In genomic region chr1:183635606-183636333, GRCh38 we compare ENCODE assay signal across 1 cellular context.
A peak's percentile ranks its signal among the peaks of the same experiment; 100 is the strongest.
TF ChIP-seq lines count a peak whose summit lies in the region.

Gene ARPC5, minus strand, starts transcription at chr1:183635783. Its CDS starts 124 bp downstream, at chr1:183635659.

TF ChIP-seq in HepG2, 621 proteins besides CTCF, POLR2A, EP300 and RAD21 (continued from another document and continues in another):
- TF ChIP-seq NFAT5 (CRISPR knock-in tag; IDR thresholded peaks at IDR 0.05) (0 out of 2 replicates have a peak, but pooled peaks have one; percentile 4), RFX3 (CRISPR knock-in tag; IDR thresholded peaks at IDR 0.05) (peak; percentile 76), ZNF33A (CRISPR knock-in tag; IDR thresholded peaks at IDR 0.05; ENCODE audit: borderline replicate concordance) (no peak), RFXAP (CRISPR knock-in tag; IDR thresholded peaks at IDR 0.05; ENCODE audit: borderline replicate concordance) (peak; percentile 56; the same call in 1 of the 2 replicates), NFATC3 (CRISPR knock-in tag; IDR thresholded peaks at IDR 0.05) (no peak; the same call in 1 of the 2 replicates), PBX2 (CRISPR knock-in tag; IDR thresholded peaks at IDR 0.05) (no peak), ZNF224 (CRISPR knock-in tag; IDR thresholded peaks at IDR 0.05) (0 out of 2 replicates have a peak, but pooled peaks have one; percentile 49), ZBTB21 (CRISPR knock-in tag; IDR thresholded peaks at IDR 0.05) (no peak), MLLT10 (CRISPR knock-in tag; IDR thresholded peaks at IDR 0.05) (no peak), ZNF44 (CRISPR knock-in tag; IDR thresholded peaks at IDR 0.05) (no peak), PITX1 (CRISPR knock-in tag; IDR thresholded peaks at IDR 0.05) (peak; percentile 37; the same call in 1 of the 2 replicates), ZNF670 (CRISPR knock-in tag; IDR thresholded peaks at IDR 0.05; ENCODE audit: borderline replicate concordance) (0 out of 2 replicates have a peak, but pooled peaks have one; percentile 9), ZNF101 (CRISPR knock-in tag; IDR thresholded peaks at IDR 0.05; ENCODE audit: borderline replicate concordance, low read depth) (no peak), ZUFSP (CRISPR knock-in tag; IDR thresholded peaks at IDR 0.05; ENCODE audit: borderline replicate concordance) (no peak), SCMH1 (CRISPR knock-in tag; IDR thresholded peaks at IDR 0.05; ENCODE audit: borderline replicate concordance) (no peak), ZXDC (CRISPR knock-in tag; IDR thresholded peaks at IDR 0.05) (0 out of 2 replicates have a peak, but pooled peaks have one; percentile 53), ZEB1 (IDR thresholded peaks at IDR 0.05; ENCODE audit: insufficient replicate concordance, low read depth) (no peak), ZBTB43 (CRISPR knock-in tag; conservative IDR thresholded peaks at IDR 0.05) (no peak), PRPF4 (IDR thresholded peaks at IDR 0.05; ENCODE audit: low read depth, low read length, poor library complexity, severe bottlenecking) (no peak), ZNF34 (CRISPR knock-in tag; IDR thresholded peaks at IDR 0.05; ENCODE audit: borderline replicate concordance) (0 out of 2 replicates have a peak, but pooled peaks have one; percentile 25), ZBTB26 (CRISPR knock-in tag; IDR thresholded peaks at IDR 0.05; ENCODE audit: borderline replicate concordance) (no peak; the same call in 1 of the 2 replicates), MIER3 (CRISPR knock-in tag; IDR thresholded peaks at IDR 0.05; ENCODE audit: borderline replicate concordance) (no peak), SATB2 (CRISPR knock-in tag; IDR thresholded peaks at IDR 0.05) (no peak), DNMT1 (CRISPR knock-in tag; IDR thresholded peaks at IDR 0.05) (no peak), CAMTA2 (CRISPR knock-in tag; IDR thresholded peaks at IDR 0.05; ENCODE audit: borderline replicate concordance) (peak; percentile 66; the same call in 1 of the 2 replicates), ZBTB49 (CRISPR knock-in tag; IDR thresholded peaks at IDR 0.05; ENCODE audit: borderline replicate concordance) (no peak), MYPOP (CRISPR knock-in tag; IDR thresholded peaks at IDR 0.05) (0 out of 2 replicates have a peak, but pooled peaks have one; percentile 39), ISX (CRISPR knock-in tag; conservative IDR thresholded peaks at IDR 0.05) (no peak), SMARCC2 (IDR thresholded peaks at IDR 0.05) (no peak), SYNCRIP (IDR thresholded peaks at IDR 0.05; ENCODE audit: insufficient read depth, low read depth, low read length) (no peak), ZNF382 (CRISPR knock-in tag; IDR thresholded peaks at IDR 0.05; ENCODE audit: borderline replicate concordance) (no peak), ZNF496 (CRISPR knock-in tag; IDR thresholded peaks at IDR 0.05; ENCODE audit: insufficient replicate concordance) (no peak), ZSCAN30 (CRISPR knock-in tag; IDR thresholded peaks at IDR 0.05) (no peak), ZNF451 (CRISPR knock-in tag; IDR thresholded peaks at IDR 0.05) (no peak; the same call in 1 of the 2 replicates), PPARG (CRISPR knock-in tag; conservative IDR thresholded peaks at IDR 0.05) (no peak), ZNF580 (CRISPR knock-in tag; IDR thresholded peaks at IDR 0.05; ENCODE audit: borderline replicate concordance, low read depth) (0 out of 2 replicates have a peak, but pooled peaks have one; percentile 36), ZNF605 (CRISPR knock-in tag; IDR thresholded peaks at IDR 0.05) (peak; percentile 27), LCORL (IDR thresholded peaks at IDR 0.05) (no peak), LCORL (CRISPR knock-in tag; IDR thresholded peaks at IDR 0.05) (no peak), U2AF2 (IDR thresholded peaks at IDR 0.05; ENCODE audit: low read depth, low read length) (no peak), ZNF549 (CRISPR knock-in tag; IDR thresholded peaks at IDR 0.05) (no peak), ZNF841 (CRISPR knock-in tag; IDR thresholded peaks at IDR 0.05; ENCODE audit: borderline replicate concordance) (no peak), NFYB (CRISPR knock-in tag; IDR thresholded peaks at IDR 0.05) (peak; percentile 52), SP4 (CRISPR knock-in tag; IDR thresholded peaks at IDR 0.05) (no peak), RBM22 (optimal IDR thresholded peaks at IDR 0.05; ENCODE audit: low read length) (no peak), ZNF501 (CRISPR knock-in tag; IDR thresholded peaks at IDR 0.05) (peak; percentile 75; the same call in 1 of the 2 replicates), NFE2L1 (CRISPR knock-in tag; IDR thresholded peaks at IDR 0.05; ENCODE audit: borderline replicate concordance) (no peak), HOXA9 (CRISPR knock-in tag; IDR thresholded peaks at IDR 0.05; ENCODE audit: borderline replicate concordance) (no peak)
